Comparison of ENCODE assay signal across 10 cellular contexts in the genomic region with DNA sequence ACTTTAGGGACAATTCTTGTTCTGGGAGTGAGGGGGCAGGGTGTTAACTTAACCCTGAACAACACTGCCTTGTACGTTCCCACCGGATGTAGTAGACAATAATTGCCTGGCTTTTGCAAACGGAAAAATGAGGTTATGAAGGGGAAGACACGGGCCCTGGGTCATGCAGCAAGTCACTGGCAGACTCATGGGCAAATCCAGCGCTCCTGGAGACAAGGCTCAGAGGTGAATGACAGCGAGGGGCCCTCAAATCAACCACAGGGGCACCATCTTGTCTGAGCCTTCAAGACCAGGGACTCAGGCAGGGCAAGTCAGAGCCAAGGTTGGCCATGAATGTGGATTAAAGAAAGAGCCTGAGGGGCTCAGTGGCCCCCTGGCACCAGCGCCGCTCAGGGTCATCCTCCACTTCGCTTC. TPM values are rescaled to one million over a fixed set of nuclear protein-coding genes. Genes with fewer than 3 reads are reported as not detected.
DNase-seq lines count a peak whose midpoint lies in the region; ATAC-seq and TF ChIP-seq lines count a peak whose summit lies in the region.
"Had no signal": no experiment of that assay in that cellular context is flagged by ENCODE, and none has a peak within 500 bp of the region (broad histone marks: within the 10 kb centered on the region; RNA-seq: fewer than 3 reads in every experiment).

No MANE protein-coding gene starts in this region.

- H3K9me3 Mint-ChIP-seq in activated T-cell treated with anti-CD3 and anti-CD28 coated beads, Interleukin-2, amount 50 U/mL, for 24 hours, result peaks cover 5% of the 10 kb centered on the region

- no peaks in the 10 kb centered on the region for H3K27me3 Mint-ChIP-seq in activated T-cell treated with anti-CD3 and anti-CD28 coated beads, Interleukin-2, amount 50 U/mL, for 24 hours

- DNase-seq in activated naive CD4-positive, alpha-beta T cell treated with Interleukin-2 at 50 U/mL for 16 hours, result peak; percentile 44
- DNase-seq in activated naive CD4-positive, alpha-beta T cell (lab: John Stamatoyannopoulos, UW), result no peak
- DNase-seq in activated T-cell treated with anti-CD3 and anti-CD28 coated beads, Interleukin-2, amount 50 U/mL, for 24 hours, result no peak
- no peak for DNase-seq in right lobe of liver
- no peak for DNase-seq in thyroid gland
- no peak for DNase-seq in cerebellar cortex (ENCODE audit: low spot score)
- no peak for DNase-seq in nucleus accumbens (lab: John Stamatoyannopoulos, UW)

- H3K4me1 ChIP-seq in right lobe of liver (peaks cover 0 to 25% (median 4%) of the 10 kb centered on the region in 4 donors), thyroid gland (peaks cover 34 to 42% of the 10 kb centered on the region in 2 donors)

- 28% methylated on average over 4 of the region's 9 CpGs for WGBS in right lobe of liver (ENCODE audit: insufficient coverage, low coverage, low lambda C conversion rate, missing lambda C conversion rate)
- WGBS in thyroid gland, 2 donors, result 75 to 89% methylated on average over 8 to 9 of the region's 9 CpGs

- no peak overlapping the region for H3K4me3 ChIP-seq in right lobe of liver
- H3K4me3 ChIP-seq in thyroid gland (replicated peaks in 1 of 3), result no peak overlapping the region

- H3K36me3 Mint-ChIP-seq in activated T-cell treated with anti-CD3 and anti-CD28 coated beads, Interleukin-2, amount 50 U/mL, for 24 hours (ENCODE audit: low read depth), result peaks cover 28% of the 10 kb centered on the region

- intact Hi-C loops in right lobe of liver (cut with DNase I) (no loop called here), thyroid gland (cut with DNase I) (no loop called here)

- H3K27ac ChIP-seq in right lobe of liver (peak overlapping the region in 2 of 3 donors; percentile 55 to 85), thyroid gland (peak overlapping the region in 2 of 3 donors; percentile 52 to 58)

- ATAC-seq in right lobe of liver (no peak), HG02884 (IDR thresholded peaks at IDR 0.05; ENCODE audit: unreplicated experiment) (no peak)

- H3K36me3 ChIP-seq in right lobe of liver (no peaks in the 10 kb centered on the region), thyroid gland (no peaks in the 10 kb centered on the region)

- peaks cover 70% of the 10 kb centered on the region for H3K4me1 Mint-ChIP-seq in activated T-cell treated with anti-CD3 and anti-CD28 coated beads, Interleukin-2, amount 50 U/mL, for 24 hours (ENCODE audit: low read depth)

- no peaks in the 10 kb centered on the region for H3K9me3 ChIP-seq in right lobe of liver
- H3K9me3 ChIP-seq in thyroid gland, result no peaks in the 10 kb centered on the region

- peak overlapping the region; percentile 98 for H3K4me3 Mint-ChIP-seq in activated T-cell treated with anti-CD3 and anti-CD28 coated beads, Interleukin-2, amount 50 U/mL, for 24 hours

- H3K27me3 ChIP-seq in right lobe of liver, result no peaks in the 10 kb centered on the region
- H3K27me3 ChIP-seq in thyroid gland, result no peaks in the 10 kb centered on the region

- TF ChIP-seq POLR2A in right lobe of liver (IDR thresholded peaks at IDR 0.05), result no peak
- no peak for TF ChIP-seq POLR2A in thyroid gland (IDR thresholded peaks at IDR 0.05)

- peak overlapping the region; percentile 93 for H3K27ac Mint-ChIP-seq in activated T-cell treated with anti-CD3 and anti-CD28 coated beads, Interleukin-2, amount 50 U/mL, for 24 hours

- TF ChIP-seq CTCF in right lobe of liver (IDR thresholded peaks at IDR 0.05) (no peak), thyroid gland (IDR thresholded peaks at IDR 0.05) (no peak)

RNA-seq across cellular contexts. Expression of gene RASA3, which starts 2.8 kb away (rescaled TPM):
- 1 to 10 TPM; 3.5 to 7.9 (median 4.6) TPM for total RNA-seq in right lobe of liver
- total RNA-seq in thyroid gland, result 10 to 100 TPM; 22.3 to 32.3 (median 25.5) TPM

RNA-seq across cellular contexts. Expression of gene CFAP97D2, which starts 49.4 kb away (rescaled TPM):
- not detected for total RNA-seq in right lobe of liver
- total RNA-seq in thyroid gland, result not detected
- total RNA-seq: kidney epithelial cell, temporal lobe had no signal
